16 cellular contexts compared by ENCODE assay signal in the genomic region with DNA sequence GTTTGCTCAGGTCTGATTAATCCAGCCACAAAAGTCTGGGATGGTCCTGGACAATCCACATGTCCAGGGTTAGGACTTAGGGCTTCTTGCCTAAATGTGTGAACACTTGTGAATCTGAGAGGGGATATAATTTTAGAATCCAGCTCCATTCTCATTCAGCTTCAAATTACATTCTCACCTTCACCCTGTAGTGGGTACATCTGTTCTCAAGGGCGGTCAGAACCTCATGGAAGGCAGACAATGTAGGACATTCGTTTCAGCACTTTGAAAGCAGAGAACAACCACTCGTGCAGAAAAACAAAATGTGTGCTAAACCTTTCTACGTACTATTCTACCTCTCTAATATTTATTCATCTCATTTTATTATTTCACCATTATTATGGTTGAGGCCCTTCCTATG. TPM values are rescaled to one million over a fixed set of nuclear protein-coding genes. Genes with fewer than 3 reads are reported as not detected.
A peak's percentile ranks its signal among the peaks of the same experiment; 100 is the strongest.
DNase-seq lines count a peak whose midpoint lies in the region; ATAC-seq lines count a peak whose summit lies in the region.
"Had no signal": no experiment of that assay in that cellular context is flagged by ENCODE, and none has a peak within 500 bp of the region (broad histone marks: within the 10 kb centered on the region; RNA-seq: fewer than 3 reads in every experiment).

No MANE protein-coding gene starts in this region.

- no peaks in the 10 kb centered on the region for H3K9me3 Mint-ChIP-seq in CD4-positive, CD25-positive, alpha-beta regulatory T cell
- H3K9me3 Mint-ChIP-seq in memory B cell = no peaks in the 10 kb centered on the region

- H3K9ac ChIP-seq in BLaER1 = no peak overlapping the region

- no peaks in the 10 kb centered on the region for H3K27me3 Mint-ChIP-seq in CD4-positive, CD25-positive, alpha-beta regulatory T cell
- no peaks in the 10 kb centered on the region for H3K27me3 Mint-ChIP-seq in T-helper 17 cell
- no peaks in the 10 kb centered on the region for H3K27me3 Mint-ChIP-seq in memory B cell

- H3K36me3 ChIP-seq in BLaER1 = no peaks in the 10 kb centered on the region
- H3K36me3 ChIP-seq in CD4-positive, CD25-positive, alpha-beta regulatory T cell (ENCODE audit: control insufficient read depth, insufficient read depth, low read length) = peaks cover 24% of the 10 kb centered on the region

- ATAC-seq in CD4-positive, CD25-positive, alpha-beta regulatory T cell (ENCODE audit: low read depth in 2 of 2) = no peak
- ATAC-seq in T-helper 17 cell = no peak
- no peak for ATAC-seq in memory B cell (ENCODE audit: low read depth)
- no peak for ATAC-seq in HG03520 (IDR thresholded peaks at IDR 0.05; ENCODE audit: unreplicated experiment)
- ATAC-seq in GM21717 (IDR thresholded peaks at IDR 0.05; ENCODE audit: unreplicated experiment) = no peak
- ATAC-seq: K562, SK-N-SH treated with all-trans-retinoic acid at 6 μM for 48 hours had no signal

- no peaks in the 10 kb centered on the region for H3K27me3 ChIP-seq in BLaER1
- no peaks in the 10 kb centered on the region for H3K27me3 ChIP-seq in CD4-positive, CD25-positive, alpha-beta regulatory T cell (ENCODE audit: control insufficient read depth, insufficient read depth, low read length)

- H3K9me3 ChIP-seq in BLaER1 (peaks cover 12% of the 10 kb centered on the region), T-helper 17 cell (ENCODE audit: control insufficient read depth, low read length, poor library complexity, severe bottlenecking) (no peaks in the 10 kb centered on the region)
- H3K9me3 ChIP-seq in CD4-positive, CD25-positive, alpha-beta regulatory T cell (ENCODE audit: control insufficient read depth in 2 of 2, low read length in 2 of 2) = no peaks in the 10 kb centered on the region

- peaks cover 0 to 74% (median 34%) of the 10 kb centered on the region in 4 donors for H3K4me1 Mint-ChIP-seq in CD4-positive, CD25-positive, alpha-beta regulatory T cell
- H3K4me1 Mint-ChIP-seq in T-helper 17 cell (peaks cover 47% of the 10 kb centered on the region), memory B cell (peaks cover 47% of the 10 kb centered on the region)

- H3K4me2 ChIP-seq in BLaER1 = peak overlapping the region; percentile 88

- no peak overlapping the region; the same call in 1 of the 2 replicates for H3K27ac ChIP-seq in BLaER1
- no peak overlapping the region for H3K27ac ChIP-seq in CD4-positive, CD25-positive, alpha-beta regulatory T cell (ENCODE audit: insufficient read depth, low read length, poor library complexity, severe bottlenecking)
- H3K27ac ChIP-seq: epithelial cell of prostate had no signal

- H3K36me3 Mint-ChIP-seq in CD4-positive, CD25-positive, alpha-beta regulatory T cell = peaks cover 34% of the 10 kb centered on the region
- peaks cover 5% of the 10 kb centered on the region for H3K36me3 Mint-ChIP-seq in T-helper 17 cell (ENCODE audit: low read depth)
- H3K36me3 Mint-ChIP-seq in memory B cell = peaks cover 13% of the 10 kb centered on the region

- no peak for DNase-seq in CD4-positive, CD25-positive, alpha-beta regulatory T cell
- DNase-seq in T-helper 17 cell (no peak), memory B cell (ENCODE audit: low spot score in 2 of 2) (no peak), AG20443 (ENCODE audit: low spot score) (no peak)
- DNase-seq: activated gamma-delta T cell, cortex of kidney, foreskin melanocyte, H9, NCI-H1092, NCI-H774 had no signal

- peak overlapping the region; percentile 98 to 100 (median 99) for H3K27ac Mint-ChIP-seq in CD4-positive, CD25-positive, alpha-beta regulatory T cell
- peak overlapping the region; percentile 99 for H3K27ac Mint-ChIP-seq in T-helper 17 cell
- peak overlapping the region; percentile 96 for H3K27ac Mint-ChIP-seq in memory B cell
- H3K27ac Mint-ChIP-seq: H9 had no signal

- H3K4me3 ChIP-seq in BLaER1 = no peak overlapping the region
- peak overlapping the region; percentile 93 for H3K4me3 ChIP-seq in CD4-positive, CD25-positive, alpha-beta regulatory T cell (ENCODE audit: low read depth, low read length)
- H3K4me3 ChIP-seq: K562 had no signal

- peak overlapping the region; percentile 92 to 98 (median 96) for H3K4me3 Mint-ChIP-seq in CD4-positive, CD25-positive, alpha-beta regulatory T cell
- peak overlapping the region; percentile 99 for H3K4me3 Mint-ChIP-seq in T-helper 17 cell
- no peak overlapping the region for H3K4me3 Mint-ChIP-seq in memory B cell
- H3K4me3 Mint-ChIP-seq: H9 had no signal

- peaks cover 75% of the 10 kb centered on the region for H3K4me1 ChIP-seq in BLaER1
- peaks cover 33% of the 10 kb centered on the region for H3K4me1 ChIP-seq in CD4-positive, CD25-positive, alpha-beta regulatory T cell (ENCODE audit: control insufficient read depth, insufficient read depth, low read length, poor library complexity, severe bottlenecking)

- H4K20me1 ChIP-seq in BLaER1 = no peaks in the 10 kb centered on the region

RNA-seq across cellular contexts. Expression of a gene that starts 1.2 kb away (rescaled TPM):
- total RNA-seq in CD4-positive, CD25-positive, alpha-beta regulatory T cell = 12.3 TPM
- polyA plus RNA-seq in CD4-positive, CD25-positive, alpha-beta regulatory T cell = 10 to 100 TPM in 3 of 4 donors, 1 to 10 TPM in 1; 8.2 to 21.6 (median 15.7) TPM
- total RNA-seq in T-helper 17 cell = 10 to 100 TPM; 12.7 to 15.2 TPM
- total RNA-seq: K562 had no signal
- polyA plus RNA-seq: K562 had no signal

RNA-seq across cellular contexts. Expression of a gene that starts 45.8 kb away (rescaled TPM):
- 0.15 TPM for total RNA-seq in CD4-positive, CD25-positive, alpha-beta regulatory T cell
- under 1 TPM in 2 of 4 donors, not detected in 2; 0.05 to 0.24 TPM for polyA plus RNA-seq in CD4-positive, CD25-positive, alpha-beta regulatory T cell
- under 1 TPM in 1 of 2 donors, not detected in 1; 0.12 TPM for total RNA-seq in T-helper 17 cell
